In the genomic region with DNA sequence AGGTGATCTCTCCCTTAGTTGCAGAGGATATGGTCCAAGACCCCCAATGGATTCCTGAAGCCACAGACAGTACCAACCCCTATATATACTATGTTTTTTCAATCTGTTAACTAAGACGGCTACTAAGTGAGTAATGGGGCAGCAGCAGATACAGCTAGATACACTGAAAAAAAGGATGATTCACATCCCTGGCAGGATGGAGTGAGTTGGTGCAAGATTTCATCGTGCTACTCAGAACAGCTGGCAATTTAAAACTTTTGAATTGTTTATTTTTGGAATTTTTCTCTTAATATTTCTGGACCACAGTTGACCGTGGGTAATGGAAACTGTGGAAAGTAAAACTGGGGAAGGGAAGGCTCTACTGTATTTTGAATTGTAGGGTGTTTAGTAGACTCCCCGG, we compare ENCODE assay signal across 16 cellular contexts. TPM values are rescaled to one million over a fixed set of nuclear protein-coding genes. Genes with fewer than 3 reads are reported as not detected.
DNase-seq lines count a peak whose midpoint lies in the region; ATAC-seq, FAIRE-seq and TF ChIP-seq lines count a peak whose summit lies in the region.
"Had no signal": no experiment of that assay in that cellular context is flagged by ENCODE, and none has a peak within 500 bp of the region (broad histone marks: within the 10 kb centered on the region; RNA-seq: fewer than 3 reads in every experiment).

No MANE protein-coding gene starts in this region.

- H3K4me2 ChIP-seq in astrocyte (ENCODE audit: low read length), result peak overlapping the region; percentile 32
- H3K4me2 ChIP-seq: A549 had no signal

- TF ChIP-seq POLR2A in suprapubic skin (IDR thresholded peaks at IDR 0.05), result no peak

- H3K4me1 ChIP-seq in astrocyte (ENCODE audit: insufficient read depth, low read length) (no peaks in the 10 kb centered on the region), suprapubic skin (no peaks in the 10 kb centered on the region)
- H3K4me1 ChIP-seq: A549, Peyer's patch, uterus had no signal

- no peak for FAIRE-seq in astrocyte (lab: Jason Lieb, UNC)
- FAIRE-seq: A549, endometrium had no signal

- no peaks in the 10 kb centered on the region for H3K79me2 ChIP-seq in astrocyte (ENCODE audit: insufficient read depth, low read length)

- no peak overlapping the region for H3K9ac ChIP-seq in astrocyte (ENCODE audit: low read length)

- peak; percentile 67 for DNase-seq in AG04450 (ENCODE audit: low read depth, low spot score)
- DNase-seq in HS-5 (ENCODE audit: low read depth), result peak; percentile 20
- peak; percentile 66 for DNase-seq in astrocyte (ENCODE audit: low read depth)
- DNase-seq in fibroblast of villous mesenchyme (ENCODE audit: low read depth), result peak; percentile 49
- DNase-seq in HuH-7.5 (ENCODE audit: low spot score), result no peak
- no peak for DNase-seq in suprapubic skin (ENCODE audit: low spot score in 2 of 2)
- DNase-seq in activated naive CD8-positive, alpha-beta T cell treated with anti-CD3 and anti-CD28 coated beads, Interleukin-2, amount 50 U/mL, for 24 hours, result no peak
- DNase-seq: activated CD8-positive, alpha-beta T cell treated with anti-CD3 and anti-CD28 coated beads for 36 hours; head of caudate nucleus; NCI-H774; Peyer's patch; uterus had no signal

- H3K4me3 Mint-ChIP-seq in astrocyte (ENCODE audit: unreplicated experiment), result no peak overlapping the region
- H3K4me3 Mint-ChIP-seq in activated T-helper 17 cell treated with anti-CD3 and anti-CD28 coated beads, Interleukin-2, amount 50 U/mL, for 72 hours, result no peak overlapping the region
- no peak overlapping the region for H3K4me3 Mint-ChIP-seq in activated naive CD8-positive, alpha-beta T cell treated with anti-CD3 and anti-CD28 coated beads, Interleukin-2, amount 50 U/mL, for 24 hours
- H3K4me3 Mint-ChIP-seq: activated CD8-positive, alpha-beta T cell treated with anti-CD3 and anti-CD28 coated beads for 36 hours; natural killer cell treated with Interleukin-12 subunit alpha and Interleukin-12 subunit beta and Interleukin-15 and Interleukin-18, amount 100 ng/mL, for 72 hours had no signal

- H4K20me1 ChIP-seq in astrocyte (ENCODE audit: insufficient read depth, low read length), result no peaks in the 10 kb centered on the region

- no peaks in the 10 kb centered on the region for H3K9me3 ChIP-seq in AG04450 (ENCODE audit: control insufficient read depth, insufficient read depth, low read length)
- no peaks in the 10 kb centered on the region for H3K9me3 ChIP-seq in astrocyte (ENCODE audit: insufficient read depth, low read depth, low read length)
- no peaks in the 10 kb centered on the region for H3K9me3 ChIP-seq in suprapubic skin
- H3K9me3 ChIP-seq: Peyer's patch, uterus had no signal

- peaks cover 21% of the 10 kb centered on the region for H3K4me1 Mint-ChIP-seq in astrocyte (ENCODE audit: low read depth, unreplicated experiment)
- no peaks in the 10 kb centered on the region for H3K4me1 Mint-ChIP-seq in activated T-helper 17 cell treated with anti-CD3 and anti-CD28 coated beads, Interleukin-2, amount 50 U/mL, for 72 hours
- H3K4me1 Mint-ChIP-seq in activated naive CD8-positive, alpha-beta T cell treated with anti-CD3 and anti-CD28 coated beads, Interleukin-2, amount 50 U/mL, for 24 hours, result peaks cover 3% of the 10 kb centered on the region

- 75% methylated on average over 4 of the region's 4 CpGs for WGBS in suprapubic skin

- H3K27ac Mint-ChIP-seq in astrocyte (ENCODE audit: unreplicated experiment), result peak overlapping the region; percentile 85
- no peak overlapping the region for H3K27ac Mint-ChIP-seq in activated T-helper 17 cell treated with anti-CD3 and anti-CD28 coated beads, Interleukin-2, amount 50 U/mL, for 72 hours
- no peak overlapping the region for H3K27ac Mint-ChIP-seq in activated naive CD8-positive, alpha-beta T cell treated with anti-CD3 and anti-CD28 coated beads, Interleukin-2, amount 50 U/mL, for 24 hours
- H3K27ac Mint-ChIP-seq: natural killer cell treated with Interleukin-12 subunit alpha and Interleukin-12 subunit beta and Interleukin-15 and Interleukin-18, amount 100 ng/mL, for 72 hours had no signal

- H3K9me3 Mint-ChIP-seq in astrocyte (ENCODE audit: unreplicated experiment), result peaks cover 1% of the 10 kb centered on the region
- H3K9me3 Mint-ChIP-seq in activated T-helper 17 cell treated with anti-CD3 and anti-CD28 coated beads, Interleukin-2, amount 50 U/mL, for 72 hours, result no peaks in the 10 kb centered on the region
- no peaks in the 10 kb centered on the region for H3K9me3 Mint-ChIP-seq in activated naive CD8-positive, alpha-beta T cell treated with anti-CD3 and anti-CD28 coated beads, Interleukin-2, amount 50 U/mL, for 24 hours
- H3K9me3 Mint-ChIP-seq: activated CD8-positive, alpha-beta T cell treated with anti-CD3 and anti-CD28 coated beads for 36 hours had no signal

- H2AFZ ChIP-seq in astrocyte (ENCODE audit: low read depth, low read length), result no peak overlapping the region

- H3K36me3 ChIP-seq in astrocyte (ENCODE audit: insufficient read depth, low read length), result no peaks in the 10 kb centered on the region
- H3K36me3 ChIP-seq in suprapubic skin, result no peaks in the 10 kb centered on the region
- H3K36me3 ChIP-seq: Peyer's patch, uterus had no signal

- peaks cover 11% of the 10 kb centered on the region for H3K27me3 Mint-ChIP-seq in astrocyte (ENCODE audit: low read depth, unreplicated experiment)
- peaks cover 49% of the 10 kb centered on the region for H3K27me3 Mint-ChIP-seq in activated T-helper 17 cell treated with anti-CD3 and anti-CD28 coated beads, Interleukin-2, amount 50 U/mL, for 72 hours
- H3K27me3 Mint-ChIP-seq in activated naive CD8-positive, alpha-beta T cell treated with anti-CD3 and anti-CD28 coated beads, Interleukin-2, amount 50 U/mL, for 24 hours, result peaks cover 43% of the 10 kb centered on the region

- ATAC-seq in activated T-helper 17 cell treated with anti-CD3 and anti-CD28 coated beads, Interleukin-2, amount 50 U/mL, for 72 hours (replicated peaks), result no peak
- no peak for ATAC-seq in activated naive CD8-positive, alpha-beta T cell treated with anti-CD3 and anti-CD28 coated beads, Interleukin-2, amount 50 U/mL, for 24 hours
- ATAC-seq: A549; activated CD8-positive, alpha-beta T cell treated with anti-CD3 and anti-CD28 coated beads for 36 hours; natural killer cell treated with Interleukin-12 subunit alpha and Interleukin-12 subunit beta and Interleukin-15 and Interleukin-18, amount 100 ng/mL, for 72 hours had no signal

- no peaks in the 10 kb centered on the region for H3K36me3 Mint-ChIP-seq in astrocyte (ENCODE audit: low read depth, unreplicated experiment)
- H3K36me3 Mint-ChIP-seq in activated T-helper 17 cell treated with anti-CD3 and anti-CD28 coated beads, Interleukin-2, amount 50 U/mL, for 72 hours (ENCODE audit: low read depth), result no peaks in the 10 kb centered on the region
- no peaks in the 10 kb centered on the region for H3K36me3 Mint-ChIP-seq in activated naive CD8-positive, alpha-beta T cell treated with anti-CD3 and anti-CD28 coated beads, Interleukin-2, amount 50 U/mL, for 24 hours (ENCODE audit: low read depth)
- H3K36me3 Mint-ChIP-seq: natural killer cell treated with Interleukin-12 subunit alpha and Interleukin-12 subunit beta and Interleukin-15 and Interleukin-18, amount 100 ng/mL, for 72 hours had no signal

- H3K27me3 ChIP-seq in AG04450 (ENCODE audit: control insufficient read depth, insufficient read depth, low read length) (no peaks in the 10 kb centered on the region), astrocyte (ENCODE audit: insufficient read depth, low read length) (no peaks in the 10 kb centered on the region), suprapubic skin (peaks cover 18% of the 10 kb centered on the region)
- H3K27me3 ChIP-seq: Peyer's patch, uterus had no signal

- TF ChIP-seq CTCF in AG04450 (IDR thresholded peaks at IDR 0.05; ENCODE audit: low read depth, low read length), result no peak
- no peak for TF ChIP-seq CTCF in astrocyte (IDR thresholded peaks at IDR 0.05; ENCODE audit: insufficient read depth, low read depth, low read length)
- no peak for TF ChIP-seq CTCF in fibroblast of villous mesenchyme (IDR thresholded peaks at IDR 0.05; ENCODE audit: insufficient read depth, low read depth, low read length)
- no peak for TF ChIP-seq CTCF in suprapubic skin (IDR thresholded peaks at IDR 0.05)

- no peak overlapping the region for H3K4me3 ChIP-seq in AG04450 (ENCODE audit: low read depth, low read length)
- no peak overlapping the region for H3K4me3 ChIP-seq in astrocyte (ENCODE audit: insufficient read depth, low read depth, low read length)
- H3K4me3 ChIP-seq in fibroblast of villous mesenchyme (ENCODE audit: low read depth, low read length), result no peak overlapping the region
- H3K4me3 ChIP-seq in suprapubic skin, result no peak overlapping the region
- H3K4me3 ChIP-seq: A549, Peyer's patch, uterus had no signal

- CTCF ChIA-PET in AG04450 (lab: Charles Lee), result interaction anchor here (1.3 to 2.8 kb wide), 4 partner anchors 13 to 291 kb away, joined by 3 to 29 read pairs (median 5); no protein-coding TSS in a partner anchor

- no peak for TF ChIP-seq EP300 in suprapubic skin (IDR thresholded peaks at IDR 0.05)

- POLR2A ChIA-PET in AG04450 (lab: Yijun Ruan, JAX), result interaction anchor here (0.7 to 0.9 kb wide), 3 partner anchors 17 to 135 kb away, joined by 3 to 5 read pairs (median 3); no protein-coding TSS in a partner anchor

- H3K27ac ChIP-seq in AG04450 (ENCODE audit: low read depth, low read length) (peak overlapping the region; percentile 77), astrocyte (ENCODE audit: low read depth, low read length) (no peak overlapping the region), suprapubic skin (no peak overlapping the region)
- H3K27ac ChIP-seq: A549, Peyer's patch, uterus had no signal

RNA-seq across cellular contexts. Expression of a gene that starts 17.0 kb away (rescaled TPM):
- polyA plus RNA-seq in AG04450 (2011; rRNA removed), result 28.4 and 29.9 TPM in 2 replicates
- polyA minus RNA-seq in AG04450 (2011; rRNA and poly(A)+ RNA removed), result 12.0 and 13.2 TPM in 2 replicates
- total RNA-seq in astrocyte (11.6 and 11.9 TPM in 2 replicates), fibroblast of villous mesenchyme (18.0 and 27.2 TPM in 2 replicates), suprapubic skin (10 to 100 TPM in 3 of 4 donors, 1 to 10 TPM in 1; 9.9 to 19.9 (median 14.6) TPM)
- 10 to 100 TPM; 11.3 to 14.2 TPM for total RNA-seq in activated T-helper 17 cell treated with anti-CD3 and anti-CD28 coated beads, Interleukin-2, amount 50 U/mL, for 72 hours

RNA-seq across cellular contexts. Expression of a gene that starts 36.1 kb away (rescaled TPM):
- polyA plus RNA-seq in AG04450 (2011; rRNA removed), result 3.0 and 3.6 TPM in 2 replicates
- polyA minus RNA-seq in AG04450 (2011; rRNA and poly(A)+ RNA removed), result 2.6 and 3.5 TPM in 2 replicates
- total RNA-seq in astrocyte (53.4 and 69.9 TPM in 2 replicates), fibroblast of villous mesenchyme (0.86 and 2.9 TPM in 2 replicates), suprapubic skin (1 to 10 TPM; 1.5 to 8.2 (median 3.6) TPM)
- total RNA-seq in activated T-helper 17 cell treated with anti-CD3 and anti-CD28 coated beads, Interleukin-2, amount 50 U/mL, for 72 hours, result not detected
- total RNA-seq: activated CD8-positive, alpha-beta T cell treated with anti-CD3 and anti-CD28 coated beads for 36 hours; natural killer cell treated with Interleukin-12 subunit alpha and Interleukin-12 subunit beta and Interleukin-15 and Interleukin-18, amount 100 ng/mL, for 72 hours had no signal
- polyA plus RNA-seq: A549 had no signal

Comparison
In these comparisons a context has a peak if more than half of its experiments do, and no peak if none do; other contexts are left out.
1. DNase-seq: peak in AG04450 (single experiment), HS-5 (single experiment), astrocyte (single experiment) and fibroblast of villous mesenchyme (single experiment); none in HuH-7.5 (single experiment), suprapubic skin (0 of 2) and activated naive CD8-positive, alpha-beta T cell treated with anti-CD3 and anti-CD28 coated beads, Interleukin-2, amount 50 U/mL, for 24 hours (single experiment).